8 cellular contexts compared by ENCODE assay signal in genomic region chr9:85940275-85940831, GRCh38. TPM values are rescaled to one million over a fixed set of nuclear protein-coding genes. Genes with fewer than 3 reads are reported as not detected.
DNase-seq lines count a peak whose midpoint lies in the region; ATAC-seq, FAIRE-seq and TF ChIP-seq lines count a peak whose summit lies in the region.

No MANE protein-coding gene starts in this region.

- peak overlapping the region; percentile 37 for H3K4me3 ChIP-seq in bronchial epithelial cell (ENCODE audit: low read depth, low read length)
- H3K4me3 ChIP-seq in naive thymus-derived CD4-positive, alpha-beta T cell (ENCODE audit: low read length): peak overlapping the region; percentile 75

- H3K36me3 ChIP-seq in bronchial epithelial cell (ENCODE audit: control insufficient read depth, insufficient read depth, low read length): peaks cover 2% of the 10 kb centered on the region
- peaks cover 0 to 14% (median 0%) of the 10 kb centered on the region in 3 experiments for H3K36me3 ChIP-seq in naive thymus-derived CD4-positive, alpha-beta T cell (ENCODE audit: control insufficient read depth in 2 of 3, insufficient read depth in 3 of 3, low read length in 3 of 3)

- peak overlapping the region; percentile 96 for H3K27ac ChIP-seq in naive thymus-derived CD4-positive, alpha-beta T cell (ENCODE audit: low read depth, low read length)

- H3K27me3 Mint-ChIP-seq in CD14-positive monocyte (ENCODE audit: low read depth in 3 of 3) (peaks cover 0 to 18% (median 7%) of the 10 kb centered on the region in 3 donors), IgD-negative memory B cell (no peaks in the 10 kb centered on the region)
- H3K27me3 Mint-ChIP-seq in naive thymus-derived CD4-positive, alpha-beta T cell: peaks cover 0 to 3% (median 0%) of the 10 kb centered on the region in 5 donors

- ATAC-seq in naive thymus-derived CD4-positive, alpha-beta T cell: no peak
- ATAC-seq in GM19324 (IDR thresholded peaks at IDR 0.05; ENCODE audit: low FRiP score, unreplicated experiment) (no peak), GM18498 (IDR thresholded peaks at IDR 0.05; ENCODE audit: unreplicated experiment) (no peak)

- peaks cover 25 to 26% of the 10 kb centered on the region in 2 donors for H3K4me1 ChIP-seq in naive thymus-derived CD4-positive, alpha-beta T cell (ENCODE audit: control insufficient read depth in 2 of 2, insufficient read depth in 2 of 2, low read length in 2 of 2)

- no peak for FAIRE-seq in bronchial epithelial cell (lab: Jason Lieb, UNC)

- H3K9me3 ChIP-seq in naive thymus-derived CD4-positive, alpha-beta T cell (ENCODE audit: control insufficient read depth in 2 of 3, low read length in 3 of 3): no peaks in the 10 kb centered on the region

- DNase-seq in CD14-positive monocyte (ENCODE audit: low spot score): no peak
- DNase-seq in bronchial epithelial cell (ENCODE audit: low read depth): no peak
- no peak for DNase-seq in naive thymus-derived CD4-positive, alpha-beta T cell
- DNase-seq in dermis blood vessel endothelial cell: no peak
- no peak for DNase-seq in GDM1 (lab: John Stamatoyannopoulos, UW)

- H3K9me3 Mint-ChIP-seq in CD14-positive monocyte (peaks cover 0 to 11% (median 0%) of the 10 kb centered on the region in 7 donors), IgD-negative memory B cell (peaks cover 0 to 2% (median 0%) of the 10 kb centered on the region in 3 donors)
- H3K9me3 Mint-ChIP-seq in naive thymus-derived CD4-positive, alpha-beta T cell: no peaks in the 10 kb centered on the region

- POLR2A ChIA-PET in naive thymus-derived CD4-positive, alpha-beta T cell (lab: Charles Lee): interaction anchor here (0.7 to 1.4 kb wide), 7 partner anchors 11 to 1960 kb away, joined by 3 to 9 read pairs (median 4); partner anchors contain the start of genes HNRNPK and RMI1

- intact Hi-C loops in CD14-positive monocyte (cut with micrococcal nuclease): loop anchor here (5.0 kb wide), 1 partner anchor 342 kb away; the partner anchor contains the start of gene ISCA1 (in 2 of the 2)
- intact Hi-C loops in naive thymus-derived CD4-positive, alpha-beta T cell (cut with micrococcal nuclease): loop anchor here (1.0 to 10.0 kb wide), 10 partner anchors 26 to 1960 kb away; partner anchors contain the start of genes GAS1 (in 1 of the 2), GOLM1 (in 1 of the 2), HNRNPK (in 1 of the 2) and ISCA1 (in 1 of the 2)

- TF ChIP-seq CTCF in CD14-positive monocyte (IDR thresholded peaks at IDR 0.05): no peak
- TF ChIP-seq CTCF in bronchial epithelial cell (IDR thresholded peaks at IDR 0.05; ENCODE audit: insufficient read depth, low read length, severe bottlenecking): no peak

- H3K36me3 Mint-ChIP-seq in CD14-positive monocyte (peaks cover 12% of the 10 kb centered on the region in 2 donors), IgD-negative memory B cell (no peaks in the 10 kb centered on the region)
- H3K36me3 Mint-ChIP-seq in naive thymus-derived CD4-positive, alpha-beta T cell: peaks cover 0 to 14% (median 11%) of the 10 kb centered on the region in 5 donors

- H3K4me1 Mint-ChIP-seq in CD14-positive monocyte: peaks cover 10% of the 10 kb centered on the region
- H3K4me1 Mint-ChIP-seq in IgD-negative memory B cell: peaks cover 5 to 21% (median 12%) of the 10 kb centered on the region in 3 donors
- H3K4me1 Mint-ChIP-seq in naive thymus-derived CD4-positive, alpha-beta T cell: peaks cover 0 to 21% (median 12%) of the 10 kb centered on the region in 7 donors

- CTCF ChIA-PET in naive thymus-derived CD4-positive, alpha-beta T cell (lab: Charles Lee): no interaction called here

- no peaks in the 10 kb centered on the region for H3K27me3 ChIP-seq in bronchial epithelial cell (ENCODE audit: control insufficient read depth, insufficient read depth, low read length)
- no peaks in the 10 kb centered on the region for H3K27me3 ChIP-seq in naive thymus-derived CD4-positive, alpha-beta T cell (ENCODE audit: control insufficient read depth in 2 of 2, insufficient read depth in 2 of 2, low read length in 2 of 2)

- H3K4me3 Mint-ChIP-seq in CD14-positive monocyte: peak overlapping the region; percentile 85 to 92
- H3K4me3 Mint-ChIP-seq in IgD-negative memory B cell: peak overlapping the region; percentile 84 to 95 (median 90)
- H3K4me3 Mint-ChIP-seq in naive thymus-derived CD4-positive, alpha-beta T cell: peak overlapping the region in 6 of 10 donors; percentile 83 to 95 (median 86)

- H3K27ac Mint-ChIP-seq in CD14-positive monocyte: peak overlapping the region; percentile 88 to 94 (median 93)
- peak overlapping the region; percentile 47 to 94 (median 90) for H3K27ac Mint-ChIP-seq in IgD-negative memory B cell
- H3K27ac Mint-ChIP-seq in naive thymus-derived CD4-positive, alpha-beta T cell: peak overlapping the region in 8 of 9 donors; percentile 90 to 97 (median 95)

RNA-seq across cellular contexts. Expression of gene NAA35, which starts 0.6 kb away (rescaled TPM):
- polyA plus RNA-seq in CD14-positive monocyte (1 to 10 TPM; 4.4 to 8.7 TPM), IgD-negative memory B cell (12.6 TPM)
- total RNA-seq in bronchial epithelial cell (26.0 and 26.3 TPM in 2 replicates), dermis blood vessel endothelial cell (19.4 and 31.4 TPM in 2 replicates)
- 10 to 100 TPM; 18.2 to 28.6 (median 26.0) TPM for total RNA-seq in naive thymus-derived CD4-positive, alpha-beta T cell
- 10 to 100 TPM; 14.4 to 17.6 TPM for polyA plus RNA-seq in naive thymus-derived CD4-positive, alpha-beta T cell
